12 cellular contexts compared by ENCODE assay signal in the genomic region with DNA sequence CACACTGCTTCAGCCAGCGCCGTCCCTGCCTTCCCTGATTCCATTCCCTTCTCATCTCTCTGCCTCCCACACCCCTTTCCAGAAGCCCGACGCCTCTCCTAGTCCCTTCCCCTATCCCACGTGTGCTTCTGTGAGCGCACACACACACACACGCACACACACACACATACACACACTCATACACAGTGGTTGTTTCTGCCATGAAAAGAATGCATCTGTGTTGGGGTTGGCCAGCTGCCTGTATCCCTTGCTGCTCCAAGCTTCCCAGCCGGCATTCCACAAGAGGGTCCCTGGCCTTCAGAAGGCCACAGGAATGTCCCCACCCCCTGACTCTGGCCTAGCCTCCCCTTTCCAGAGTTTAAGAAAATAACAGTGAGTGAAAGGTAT. TPM values are rescaled to one million over a fixed set of nuclear protein-coding genes. Genes with fewer than 3 reads are reported as not detected.
DNase-seq lines count a peak whose midpoint lies in the region; ATAC-seq and TF ChIP-seq lines count a peak whose summit lies in the region.
"Had no signal": no experiment of that assay in that cellular context is flagged by ENCODE, and none has a peak within 500 bp of the region (broad histone marks: within the 10 kb centered on the region; RNA-seq: fewer than 3 reads in every experiment).

No MANE protein-coding gene starts in this region.

- H3K36me3 ChIP-seq in BJ (ENCODE audit: control insufficient read depth, insufficient read depth, low read length), result peaks cover 17% of the 10 kb centered on the region
- H3K36me3 ChIP-seq in ascending aorta, result peaks cover 16 to 18% of the 10 kb centered on the region in 2 donors
- peaks cover 10% of the 10 kb centered on the region for H3K36me3 ChIP-seq in right atrium auricular region
- H3K36me3 ChIP-seq in CD8-positive, alpha-beta T cell (ENCODE audit: insufficient read depth, low read length), result no peaks in the 10 kb centered on the region

- H3K27me3 Mint-ChIP-seq in CD8-positive, alpha-beta T cell (ENCODE audit: low read depth), result peaks cover 4% of the 10 kb centered on the region

- H3K27me3 ChIP-seq in BJ (ENCODE audit: control insufficient read depth, insufficient read depth, low read length), result no peaks in the 10 kb centered on the region
- H3K27me3 ChIP-seq in ascending aorta, result no peaks in the 10 kb centered on the region
- H3K27me3 ChIP-seq in right atrium auricular region, result no peaks in the 10 kb centered on the region
- no peaks in the 10 kb centered on the region for H3K27me3 ChIP-seq in CD8-positive, alpha-beta T cell (ENCODE audit: insufficient read depth, low read length)

- H3K27ac Mint-ChIP-seq in CD8-positive, alpha-beta T cell, result no peak overlapping the region

- no peaks in the 10 kb centered on the region for H3K4me1 Mint-ChIP-seq in CD8-positive, alpha-beta T cell (ENCODE audit: low read depth)

- H3K4me3 ChIP-seq in BJ (ENCODE audit: low read depth, low read length) (no peak overlapping the region), ascending aorta (peak overlapping the region; percentile 22 to 23), right atrium auricular region (no peak overlapping the region)
- no peak overlapping the region for H3K4me3 ChIP-seq in CD8-positive, alpha-beta T cell (ENCODE audit: low read depth, low read length)

- CTCF ChIA-PET in BJ (lab: Yijun Ruan, JAX), result interaction anchor here (0.9 to 3.0 kb wide), 6 partner anchors 9 to 62 kb away, joined by 3 to 16 read pairs (median 4); no protein-coding TSS in a partner anchor
- CTCF ChIA-PET in CD8-positive, alpha-beta T cell (lab: Charles Lee), result no interaction called here

- H3K4me1 ChIP-seq in ascending aorta, result peaks cover 34 to 69% of the 10 kb centered on the region in 2 donors
- H3K4me1 ChIP-seq in right atrium auricular region, result peaks cover 0 to 31% of the 10 kb centered on the region in 2 donors
- no peaks in the 10 kb centered on the region for H3K4me1 ChIP-seq in CD8-positive, alpha-beta T cell (ENCODE audit: insufficient read depth, low read length)

- POLR2A ChIA-PET in BJ (lab: Charles Lee), result interaction anchor here (0.6 kb wide), 1 partner anchor 15 kb away, joined by 6 read pairs; no protein-coding TSS in a partner anchor
- POLR2A ChIA-PET in CD8-positive, alpha-beta T cell (lab: Charles Lee), result no interaction called here

- no peak for ATAC-seq in CD8-positive, alpha-beta T cell
- no peak for ATAC-seq in GM18519 (IDR thresholded peaks at IDR 0.05; ENCODE audit: low FRiP score, unreplicated experiment)

- H3K9me3 Mint-ChIP-seq in CD8-positive, alpha-beta T cell, result no peaks in the 10 kb centered on the region

- H3K27ac ChIP-seq in ascending aorta (peak overlapping the region; percentile 90 to 95), right atrium auricular region (peak overlapping the region; percentile 35 to 41)
- no peak overlapping the region for H3K27ac ChIP-seq in CD8-positive, alpha-beta T cell (ENCODE audit: low read depth, low read length)
- H3K27ac ChIP-seq: HL-60 had no signal

- TF ChIP-seq CTCF in BJ (IDR thresholded peaks at IDR 0.05; ENCODE audit: insufficient read depth, low read depth, low read length) (no peak), ascending aorta (IDR thresholded peaks at IDR 0.05) (no peak), right atrium auricular region (IDR thresholded peaks at IDR 0.05) (no peak)
- no peak for TF ChIP-seq CTCF in CD8-positive, alpha-beta T cell (IDR thresholded peaks at IDR 0.05)

- intact Hi-C loops in ascending aorta (cut with DNase I), result loop anchor here (2.0 to 10.0 kb wide), 3 partner anchors 46 to 538 kb away; no protein-coding TSS in a partner anchor
- intact Hi-C loops in CD8-positive, alpha-beta T cell (cut with DNase I, micrococcal nuclease), result no loop called here

- DNase-seq in BJ (ENCODE audit: low read depth), result peak; percentile 87
- DNase-seq in ascending aorta (ENCODE audit: low spot score in 2 of 2), result peak in 1 of 2 donors; percentile 90
- peak; percentile 68 for DNase-seq in right atrium auricular region (ENCODE audit: low spot score)
- DNase-seq in renal cortical epithelial cell (ENCODE audit: low read depth), result peak; percentile 84
- no peak for DNase-seq in CD8-positive, alpha-beta T cell
- no peak for DNase-seq in OCI-M2 (lab: John Stamatoyannopoulos, UW; ENCODE audit: unreplicated experiment)
- no peak for DNase-seq in SHP77 treated with DMSO at 0.1 percent for 48 hours (lab: John Stamatoyannopoulos, UW)
- DNase-seq: activated CD8-positive, alpha-beta memory T cell treated with anti-CD3 and anti-CD28 coated beads, Interleukin-2, amount 50 U/mL, for 4 hours; COR-L47; erythroblast had no signal

- H3K9me3 ChIP-seq in ascending aorta (no peaks in the 10 kb centered on the region), right atrium auricular region (no peaks in the 10 kb centered on the region)
- no peaks in the 10 kb centered on the region for H3K9me3 ChIP-seq in CD8-positive, alpha-beta T cell (ENCODE audit: low read length)

- no peaks in the 10 kb centered on the region for H3K36me3 Mint-ChIP-seq in CD8-positive, alpha-beta T cell

- no peak overlapping the region for H3K4me3 Mint-ChIP-seq in CD8-positive, alpha-beta T cell

RNA-seq across cellular contexts. Expression of a gene that starts 51.7 kb away (rescaled TPM):
- polyA plus RNA-seq in BJ (2011; rRNA removed), result 9.2 and 13.4 TPM in 2 replicates
- 16.5 and 27.5 TPM in 2 replicates for polyA minus RNA-seq in BJ (2011; rRNA and poly(A)+ RNA removed)
- 45.4 TPM for total RNA-seq in ascending aorta
- total RNA-seq in right atrium auricular region, result 10 to 100 TPM; 18.7 to 28.0 TPM
- 10.1 and 26.3 TPM in 2 replicates for total RNA-seq in renal cortical epithelial cell
- under 1 TPM; 0.38 to 0.56 TPM for total RNA-seq in CD8-positive, alpha-beta T cell

Comparison
In these comparisons a context has a peak if more than half of its experiments do, and no peak if none do; other contexts are left out.
1. DNase-seq: peak in BJ (single experiment), right atrium auricular region (single experiment) and renal cortical epithelial cell (single experiment); none in CD8-positive, alpha-beta T cell (0 of 7), OCI-M2 (single experiment) and SHP77 treated with DMSO at 0.1 percent for 48 hours (single experiment).
2. H3K4me3 ChIP-seq: peak in ascending aorta (2 of 2); none in BJ (single experiment), right atrium auricular region (0 of 2) and CD8-positive, alpha-beta T cell (single experiment).